ENCODE assay signal across 1 cellular context in the genomic region with DNA sequence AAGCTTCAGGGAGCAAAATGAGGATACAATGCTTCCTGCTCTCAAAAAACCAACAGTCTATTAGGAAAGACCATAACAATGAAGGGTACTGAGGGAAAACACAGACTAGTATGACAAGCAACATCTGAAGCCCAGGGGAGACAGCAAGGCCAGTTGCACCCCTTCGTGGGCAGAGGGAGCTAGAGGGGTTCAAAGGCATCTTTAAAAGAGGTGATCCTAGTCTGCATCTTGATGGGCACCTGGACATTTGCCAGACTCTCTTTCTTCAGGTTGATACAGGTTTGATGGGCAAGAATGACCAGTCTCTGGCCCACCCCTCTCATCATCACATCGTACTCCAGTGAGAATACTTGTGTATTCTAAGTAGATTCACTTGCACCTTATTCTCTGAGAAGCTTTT.
TF ChIP-seq lines count a peak whose summit lies in the region.

No MANE protein-coding gene starts in this region.

TF ChIP-seq in SK-N-SH treated with all-trans-retinoic acid at 6 μM for 48 hours, 23 proteins besides CTCF, POLR2A, EP300 and RAD21 (continued from another document):
- TF ChIP-seq, protein P1, sequence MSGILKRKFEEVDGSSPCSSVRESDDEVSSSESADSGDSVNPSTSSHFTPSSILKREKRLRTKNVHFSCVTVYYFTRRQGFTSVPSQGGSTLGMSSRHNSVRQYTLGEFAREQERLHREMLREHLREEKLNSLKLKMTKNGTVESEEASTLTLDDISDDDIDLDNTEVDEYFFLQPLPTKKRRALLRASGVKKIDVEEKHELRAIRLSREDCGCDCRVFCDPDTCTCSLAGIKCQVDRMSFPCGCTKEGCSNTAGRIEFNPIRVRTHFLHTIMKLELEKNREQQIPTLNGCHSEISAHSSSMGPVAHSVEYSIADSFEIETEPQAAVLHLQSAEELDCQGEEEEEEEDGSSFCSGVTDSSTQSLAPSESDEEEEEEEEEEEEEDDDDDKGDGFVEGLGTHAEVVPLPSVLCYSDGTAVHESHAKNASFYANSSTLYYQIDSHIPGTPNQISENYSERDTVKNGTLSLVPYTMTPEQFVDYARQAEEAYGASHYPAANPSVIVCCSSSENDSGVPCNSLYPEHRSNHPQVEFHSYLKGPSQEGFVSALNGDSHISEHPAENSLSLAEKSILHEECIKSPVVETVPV (CRISPR knock-in tag; IDR thresholded peaks at IDR 0.05): no peak
- TF ChIP-seq PPARA (CRISPR knock-in tag; IDR thresholded peaks at IDR 0.05; ENCODE audit: borderline replicate concordance) (no peak), TCF4 (CRISPR knock-in tag; IDR thresholded peaks at IDR 0.05; ENCODE audit: borderline replicate concordance) (no peak)
- TF ChIP-seq, protein P2, sequence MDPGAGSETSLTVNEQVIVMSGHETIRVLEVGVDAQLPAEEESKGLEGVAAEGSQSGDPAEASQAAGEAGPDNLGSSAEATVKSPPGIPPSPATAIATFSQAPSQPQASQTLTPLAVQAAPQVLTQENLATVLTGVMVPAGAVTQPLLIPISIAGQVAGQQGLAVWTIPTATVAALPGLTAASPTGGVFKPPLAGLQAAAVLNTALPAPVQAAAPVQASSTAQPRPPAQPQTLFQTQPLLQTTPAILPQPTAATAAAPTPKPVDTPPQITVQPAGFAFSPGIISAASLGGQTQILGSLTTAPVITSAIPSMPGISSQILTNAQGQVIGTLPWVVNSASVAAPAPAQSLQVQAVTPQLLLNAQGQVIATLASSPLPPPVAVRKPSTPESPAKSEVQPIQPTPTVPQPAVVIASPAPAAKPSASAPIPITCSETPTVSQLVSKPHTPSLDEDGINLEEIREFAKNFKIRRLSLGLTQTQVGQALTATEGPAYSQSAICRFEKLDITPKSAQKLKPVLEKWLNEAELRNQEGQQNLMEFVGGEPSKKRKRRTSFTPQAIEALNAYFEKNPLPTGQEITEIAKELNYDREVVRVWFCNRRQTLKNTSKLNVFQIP (CRISPR knock-in tag; IDR thresholded peaks at IDR 0.05; ENCODE audit: borderline replicate concordance, low read depth): no peak
